ENCODE assay signal across 1 cellular context in the genomic region with DNA sequence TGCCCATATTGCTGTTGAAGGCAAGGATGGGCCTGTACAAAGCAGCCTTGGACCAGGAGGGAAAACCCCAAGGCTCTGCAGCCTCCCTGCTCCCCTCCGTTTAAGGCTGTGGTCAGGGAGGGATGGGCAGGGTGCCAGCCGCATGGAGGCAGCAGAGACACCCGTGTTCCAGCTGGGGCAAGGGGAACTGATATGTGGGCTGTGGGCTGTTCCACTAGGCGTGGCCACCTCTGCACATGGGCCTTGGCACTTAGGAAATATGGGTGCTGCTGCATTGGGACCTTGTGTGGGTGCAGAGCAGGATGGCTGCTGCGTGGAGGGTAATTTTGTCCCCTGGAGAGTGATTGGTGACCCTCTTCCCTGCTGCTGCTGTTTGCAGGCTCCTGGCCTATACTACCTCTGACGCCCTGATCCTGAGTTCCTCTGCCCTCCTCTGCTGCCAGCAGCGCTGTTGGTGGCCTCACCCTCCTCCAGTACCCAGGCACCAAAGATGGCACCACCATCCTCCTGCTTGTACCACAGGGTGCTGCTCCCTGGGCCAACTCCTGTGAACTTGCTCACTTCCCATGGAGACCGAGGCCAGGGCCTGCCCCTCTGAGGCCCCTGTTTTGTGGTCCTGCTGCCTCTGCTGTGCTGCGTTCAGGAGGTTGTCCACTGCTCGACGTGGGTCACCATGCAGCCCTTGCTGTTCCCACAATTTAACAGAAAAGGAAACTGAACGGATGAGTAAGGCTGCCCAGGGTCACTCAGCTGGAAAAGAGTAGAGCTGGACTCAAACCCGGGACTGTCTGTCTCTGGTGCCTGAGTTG.
TF ChIP-seq lines count a peak whose summit lies in the region.

No MANE protein-coding gene starts in this region.

TF ChIP-seq in GM12878, 131 proteins besides CTCF, POLR2A, EP300 and RAD21 (continued from another document):
- TF ChIP-seq, protein P1, sequence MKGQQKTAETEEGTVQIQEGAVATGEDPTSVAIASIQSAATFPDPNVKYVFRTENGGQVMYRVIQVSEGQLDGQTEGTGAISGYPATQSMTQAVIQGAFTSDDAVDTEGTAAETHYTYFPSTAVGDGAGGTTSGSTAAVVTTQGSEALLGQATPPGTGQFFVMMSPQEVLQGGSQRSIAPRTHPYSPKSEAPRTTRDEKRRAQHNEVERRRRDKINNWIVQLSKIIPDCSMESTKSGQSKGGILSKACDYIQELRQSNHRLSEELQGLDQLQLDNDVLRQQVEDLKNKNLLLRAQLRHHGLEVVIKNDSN (IDR thresholded peaks at IDR 0.05; ENCODE audit: borderline replicate concordance, extremely low read length, insufficient read depth, low read depth, low read length): no peak
- no peak for TF ChIP-seq BRCA1 (IDR thresholded peaks at IDR 0.05; ENCODE audit: low read depth, low read length)
- TF ChIP-seq MYB (IDR thresholded peaks at IDR 0.05; ENCODE audit: borderline replicate concordance, low read depth, low read length): no peak
- TF ChIP-seq, protein P2, sequence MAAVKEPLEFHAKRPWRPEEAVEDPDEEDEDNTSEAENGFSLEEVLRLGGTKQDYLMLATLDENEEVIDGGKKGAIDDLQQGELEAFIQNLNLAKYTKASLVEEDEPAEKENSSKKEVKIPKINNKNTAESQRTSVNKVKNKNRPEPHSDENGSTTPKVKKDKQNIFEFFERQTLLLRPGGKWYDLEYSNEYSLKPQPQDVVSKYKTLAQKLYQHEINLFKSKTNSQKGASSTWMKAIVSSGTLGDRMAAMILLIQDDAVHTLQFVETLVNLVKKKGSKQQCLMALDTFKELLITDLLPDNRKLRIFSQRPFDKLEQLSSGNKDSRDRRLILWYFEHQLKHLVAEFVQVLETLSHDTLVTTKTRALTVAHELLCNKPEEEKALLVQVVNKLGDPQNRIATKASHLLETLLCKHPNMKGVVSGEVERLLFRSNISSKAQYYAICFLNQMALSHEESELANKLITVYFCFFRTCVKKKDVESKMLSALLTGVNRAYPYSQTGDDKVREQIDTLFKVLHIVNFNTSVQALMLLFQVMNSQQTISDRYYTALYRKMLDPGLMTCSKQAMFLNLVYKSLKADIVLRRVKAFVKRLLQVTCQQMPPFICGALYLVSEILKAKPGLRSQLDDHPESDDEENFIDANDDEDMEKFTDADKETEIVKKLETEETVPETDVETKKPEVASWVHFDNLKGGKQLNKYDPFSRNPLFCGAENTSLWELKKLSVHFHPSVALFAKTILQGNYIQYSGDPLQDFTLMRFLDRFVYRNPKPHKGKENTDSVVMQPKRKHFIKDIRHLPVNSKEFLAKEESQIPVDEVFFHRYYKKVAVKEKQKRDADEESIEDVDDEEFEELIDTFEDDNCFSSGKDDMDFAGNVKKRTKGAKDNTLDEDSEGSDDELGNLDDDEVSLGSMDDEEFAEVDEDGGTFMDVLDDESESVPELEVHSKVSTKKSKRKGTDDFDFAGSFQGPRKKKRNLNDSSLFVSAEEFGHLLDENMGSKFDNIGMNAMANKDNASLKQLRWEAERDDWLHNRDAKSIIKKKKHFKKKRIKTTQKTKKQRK (IDR thresholded peaks at IDR 0.05; ENCODE audit: low read depth, low read length): no peak
- TF ChIP-seq, protein P3, sequence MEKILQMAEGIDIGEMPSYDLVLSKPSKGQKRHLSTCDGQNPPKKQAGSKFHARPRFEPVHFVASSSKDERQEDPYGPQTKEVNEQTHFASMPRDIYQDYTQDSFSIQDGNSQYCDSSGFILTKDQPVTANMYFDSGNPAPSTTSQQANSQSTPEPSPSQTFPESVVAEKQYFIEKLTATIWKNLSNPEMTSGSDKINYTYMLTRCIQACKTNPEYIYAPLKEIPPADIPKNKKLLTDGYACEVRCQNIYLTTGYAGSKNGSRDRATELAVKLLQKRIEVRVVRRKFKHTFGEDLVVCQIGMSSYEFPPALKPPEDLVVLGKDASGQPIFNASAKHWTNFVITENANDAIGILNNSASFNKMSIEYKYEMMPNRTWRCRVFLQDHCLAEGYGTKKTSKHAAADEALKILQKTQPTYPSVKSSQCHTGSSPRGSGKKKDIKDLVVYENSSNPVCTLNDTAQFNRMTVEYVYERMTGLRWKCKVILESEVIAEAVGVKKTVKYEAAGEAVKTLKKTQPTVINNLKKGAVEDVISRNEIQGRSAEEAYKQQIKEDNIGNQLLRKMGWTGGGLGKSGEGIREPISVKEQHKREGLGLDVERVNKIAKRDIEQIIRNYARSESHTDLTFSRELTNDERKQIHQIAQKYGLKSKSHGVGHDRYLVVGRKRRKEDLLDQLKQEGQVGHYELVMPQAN (conservative IDR thresholded peaks at IDR 0.05): no peak
- no peak for TF ChIP-seq IKZF1 (conservative IDR thresholded peaks at IDR 0.05)
- TF ChIP-seq HDGF (IDR thresholded peaks at IDR 0.05): no peak
- no peak for TF ChIP-seq EGR1 (IDR thresholded peaks at IDR 0.05; ENCODE audit: borderline replicate concordance in 1 of 2, low read depth in 2 of 2, low read length in 2 of 2)
